In genomic region chr20:14219801-14220461, GRCh38 we compare ENCODE assay signal across 13 cellular contexts.
DNase-seq lines count a peak whose midpoint lies in the region; ATAC-seq and TF ChIP-seq lines count a peak whose summit lies in the region.
"Had no signal": no experiment of that assay in that cellular context is flagged by ENCODE, and none has a peak within 500 bp of the region (broad histone marks: within the 10 kb centered on the region; RNA-seq: fewer than 3 reads in every experiment).

No MANE protein-coding gene starts in this region.

- no peak for TF ChIP-seq POLR2A in heart left ventricle (IDR thresholded peaks at IDR 0.05)
- no peak for TF ChIP-seq POLR2A in transverse colon (IDR thresholded peaks at IDR 0.05)

- no peaks in the 10 kb centered on the region for H3K27me3 ChIP-seq in heart left ventricle
- H3K27me3 ChIP-seq in left ventricle myocardium inferior (ENCODE audit: low read depth), result no peaks in the 10 kb centered on the region
- H3K27me3 ChIP-seq in transverse colon, result no peaks in the 10 kb centered on the region

- DNase-seq in heart left ventricle (peak in 3 of 5 donors; percentile 25 to 45 (median 36)), left ventricle myocardium inferior (no peak), NCI-H510A (lab: John Stamatoyannopoulos, UW) (peak; percentile 59), epithelial cell of esophagus (ENCODE audit: low read depth) (peak; percentile 73), transverse colon (peak; percentile 85), KG1 (lab: John Stamatoyannopoulos, UW) (no peak)
- DNase-seq in stimulated activated CD4-positive, alpha-beta T cell treated with anti-CD3 and anti-CD28 coated beads, Interleukin-4, amount 100 ng/mL, for 24 hours, result no peak
- DNase-seq: activated B cell treated with CpG ODN at 0.5 μM for 24 hours, lower lobe of right lung, NCI-H524 had no signal

- H3K27ac ChIP-seq in heart left ventricle (no peak overlapping the region), left ventricle myocardium inferior (replicated peaks) (no peak overlapping the region), transverse colon (peak overlapping the region; percentile 68 to 83 (median 76))
- H3K27ac ChIP-seq: lower lobe of right lung, SK-N-MC had no signal

- ATAC-seq in heart left ventricle, result peak in 2 of 4 donors; percentile 64
- ATAC-seq in GM21576 (IDR thresholded peaks at IDR 0.05; ENCODE audit: unreplicated experiment), result no peak
- ATAC-seq: activated naive CD4-positive, alpha-beta T cell treated with anti-CD3 and anti-CD28 coated beads, Interleukin-2, amount 50 U/mL, for 72 hours; lower lobe of right lung had no signal

- peaks cover 0 to 10% (median 0%) of the 10 kb centered on the region in 12 donors for H3K9me3 ChIP-seq in heart left ventricle
- no peaks in the 10 kb centered on the region for H3K9me3 ChIP-seq in left ventricle myocardium inferior (replicated peaks)
- H3K9me3 ChIP-seq in transverse colon, result no peaks in the 10 kb centered on the region
- H3K9me3 ChIP-seq: lower lobe of right lung had no signal

- H3K36me3 ChIP-seq in heart left ventricle (no peaks in the 10 kb centered on the region), left ventricle myocardium inferior (no peaks in the 10 kb centered on the region), transverse colon (no peaks in the 10 kb centered on the region)
- H3K36me3 ChIP-seq: lower lobe of right lung had no signal

- in situ Hi-C loops in transverse colon (cut with MboI; ENCODE audit: low pct_ligation_motif_present in 1 of 4, low pct_unique_long_range_greater_than_20kb in 1 of 4, low sequenced_read_pairs in 3 of 4), result no loop called here

- WGBS in heart left ventricle, 4 donors, result 66 to 68% (median 68%) methylated on average over 4 of the region's 4 CpGs; no CpG with 5 or more reads in 1 of the 4 donors
- 61% methylated on average over 4 of the region's 4 CpGs; no CpG with 5 or more reads in 1 of the 2 donors for WGBS in transverse colon (ENCODE audit: low coverage in 1 of 2), 2 donors

- H3K4me3 ChIP-seq in heart left ventricle (no peak overlapping the region), left ventricle myocardium inferior (no peak overlapping the region), epithelial cell of esophagus (ENCODE audit: low read length) (no peak overlapping the region), transverse colon (no peak overlapping the region)
- H3K4me3 ChIP-seq: lower lobe of right lung, SK-N-MC had no signal

- peaks cover 0 to 4% (median 0%) of the 10 kb centered on the region in 12 donors for H3K4me1 ChIP-seq in heart left ventricle
- peaks cover 4% of the 10 kb centered on the region for H3K4me1 ChIP-seq in left ventricle myocardium inferior
- peaks cover 0 to 18% (median 11%) of the 10 kb centered on the region in 4 donors for H3K4me1 ChIP-seq in transverse colon
- H3K4me1 ChIP-seq: lower lobe of right lung had no signal

- no peak for TF ChIP-seq CTCF in heart left ventricle (IDR thresholded peaks at IDR 0.05)
- TF ChIP-seq CTCF in left ventricle myocardium inferior (IDR thresholded peaks at IDR 0.05; ENCODE audit: borderline replicate concordance), result no peak
- TF ChIP-seq CTCF in epithelial cell of esophagus (IDR thresholded peaks at IDR 0.05; ENCODE audit: insufficient read depth, low read depth, low read length, missing control alignments), result no peak
- TF ChIP-seq CTCF in transverse colon (IDR thresholded peaks at IDR 0.05), result no peak

- no peak for TF ChIP-seq EP300 in transverse colon (IDR thresholded peaks at IDR 0.05; ENCODE audit: low read depth)

- intact Hi-C loops in heart left ventricle (cut with DNase I), result no loop called here
- intact Hi-C loops in left ventricle myocardium inferior (cut with micrococcal nuclease), result no loop called here
- intact Hi-C loops in transverse colon (cut with DNase I; ENCODE audit: low total_unique reads), result no loop called here

Comparison
In these comparisons a context has a peak if more than half of its experiments do, and no peak if none do; other contexts are left out.
1. DNase-seq: peak in heart left ventricle (3 of 5), NCI-H510A (single experiment), epithelial cell of esophagus (single experiment) and transverse colon (single experiment); none in left ventricle myocardium inferior (single experiment), KG1 (single experiment) and stimulated activated CD4-positive, alpha-beta T cell treated with anti-CD3 and anti-CD28 coated beads, Interleukin-4, amount 100 ng/mL, for 24 hours (single experiment).
2. H3K27ac ChIP-seq: peak in transverse colon (4 of 4); none in heart left ventricle (0 of 12) and left ventricle myocardium inferior (single experiment).